ENCODE assay signal across 17 cellular contexts in the genomic region with DNA sequence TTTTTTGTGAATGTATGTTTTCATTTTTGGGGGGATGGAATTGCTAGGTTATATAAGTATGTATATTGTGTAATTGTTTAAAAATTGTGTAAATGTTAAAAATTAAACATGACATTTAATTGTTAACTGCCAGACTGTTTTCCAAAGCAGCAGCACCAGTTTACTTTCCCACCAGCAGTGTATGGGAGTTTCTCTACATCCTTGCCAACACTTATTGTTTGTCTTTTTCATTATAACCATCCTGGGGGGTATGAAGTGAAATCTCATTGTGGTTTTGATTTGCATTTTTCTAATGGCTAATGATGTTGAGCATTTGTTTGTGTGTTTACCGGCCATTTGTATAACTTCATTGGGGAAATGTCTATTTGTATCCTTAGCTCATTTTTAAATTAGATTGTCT. TPM values are rescaled to one million over a fixed set of nuclear protein-coding genes. Genes with fewer than 3 reads are reported as not detected.
DNase-seq lines count a peak whose midpoint lies in the region; ATAC-seq and TF ChIP-seq lines count a peak whose summit lies in the region.
"Had no signal": no experiment of that assay in that cellular context is flagged by ENCODE, and none has a peak within 500 bp of the region (broad histone marks: within the 10 kb centered on the region; RNA-seq: fewer than 3 reads in every experiment).

No MANE protein-coding gene starts in this region.

- H3K36me3 ChIP-seq in right lobe of liver: no peaks in the 10 kb centered on the region

- H3K9me3 ChIP-seq in right lobe of liver: no peaks in the 10 kb centered on the region
- H3K9me3 ChIP-seq: Caco-2 had no signal

- no peak overlapping the region for H3K4me3 Mint-ChIP-seq in activated CD8-positive, alpha-beta T cell treated with anti-CD3 and anti-CD28 coated beads for 36 hours
- H3K4me3 Mint-ChIP-seq: CD4-positive, alpha-beta T cell had no signal

- no peak for TF ChIP-seq POLR2A in right lobe of liver (IDR thresholded peaks at IDR 0.05)

- H3K4me1 ChIP-seq in right lobe of liver: peaks cover 0 to 24% (median 0%) of the 10 kb centered on the region in 4 donors
- H3K4me1 ChIP-seq: Caco-2 had no signal

- no peak for TF ChIP-seq CTCF in fibroblast of mammary gland (conservative IDR thresholded peaks at IDR 0.05; ENCODE audit: control insufficient read depth, insufficient read depth, low read depth, low read length)
- no peak for TF ChIP-seq CTCF in right lobe of liver (IDR thresholded peaks at IDR 0.05)
- TF ChIP-seq CTCF in activated CD8-positive, alpha-beta T cell treated with anti-CD3 and anti-CD28 coated beads for 36 hours (IDR thresholded peaks at IDR 0.05): no peak

- no peaks in the 10 kb centered on the region for H3K9me3 Mint-ChIP-seq in activated CD8-positive, alpha-beta T cell treated with anti-CD3 and anti-CD28 coated beads for 36 hours
- H3K9me3 Mint-ChIP-seq: CD4-positive, alpha-beta T cell had no signal

- no peaks in the 10 kb centered on the region for H3K36me3 Mint-ChIP-seq in activated CD8-positive, alpha-beta T cell treated with anti-CD3 and anti-CD28 coated beads for 36 hours (ENCODE audit: low read depth)

- ATAC-seq in right lobe of liver (peak in 3 of 4 donors; percentile 21 to 54 (median 43)), HG03460 (IDR thresholded peaks at IDR 0.05; ENCODE audit: unreplicated experiment) (no peak)
- no peak for ATAC-seq in activated CD8-positive, alpha-beta T cell treated with anti-CD3 and anti-CD28 coated beads for 36 hours
- ATAC-seq: HCT116 had no signal

- intact Hi-C loops in right lobe of liver (cut with DNase I): no loop called here
- intact Hi-C loops in activated CD8-positive, alpha-beta T cell treated with anti-CD3 and anti-CD28 coated beads for 36 hours (cut with micrococcal nuclease): no loop called here

- H3K27ac Mint-ChIP-seq in activated CD8-positive, alpha-beta T cell treated with anti-CD3 and anti-CD28 coated beads for 36 hours: no peak overlapping the region
- H3K27ac Mint-ChIP-seq: CD4-positive, alpha-beta T cell had no signal

- peaks cover 3% of the 10 kb centered on the region for H3K4me1 Mint-ChIP-seq in activated CD8-positive, alpha-beta T cell treated with anti-CD3 and anti-CD28 coated beads for 36 hours (ENCODE audit: low read depth)

- CTCF ChIA-PET in activated CD8-positive, alpha-beta T cell treated with anti-CD3 and anti-CD28 coated beads for 36 hours (lab: Charles Lee): interaction anchor here (1.0 kb wide), 1 partner anchor 28 kb away, joined by 4 read pairs; no protein-coding TSS in a partner anchor

- H3K4me3 ChIP-seq in fibroblast of mammary gland (ENCODE audit: control insufficient read depth, low read depth, low read length): no peak overlapping the region
- H3K4me3 ChIP-seq in right lobe of liver: no peak overlapping the region

- DNase-seq in Caki2 (ENCODE audit: low read depth): peak; percentile 21
- peak; percentile 13 for DNase-seq in fibroblast of mammary gland (ENCODE audit: low read depth)
- no peak for DNase-seq in right lobe of liver
- DNase-seq in activated CD4-positive, CD25-positive, alpha-beta regulatory T cell treated with anti-CD3 and anti-CD28 coated beads, Interleukin-2, amount 50 U/mL, for 72 hours: no peak
- no peak for DNase-seq in activated CD8-positive, alpha-beta T cell treated with anti-CD3 and anti-CD28 coated beads for 36 hours
- DNase-seq: ACHN; AML-193; Caco-2; CD4-positive, alpha-beta T cell; DMS153; DMS79; GF-D8; GOT3; H7 had no signal

- no peaks in the 10 kb centered on the region for H3K27me3 ChIP-seq in right lobe of liver

- in situ Hi-C loops in Caki2 (cut with HindIII; ENCODE audit: low pct_unique_long_range_greater_than_20kb, low sequenced_read_pairs): no loop called here

- WGBS in right lobe of liver (ENCODE audit: insufficient coverage, low coverage, low lambda C conversion rate, missing lambda C conversion rate): 92% methylated on average over 1 of the region's 1 CpG

- no peak overlapping the region for H3K27ac ChIP-seq in right lobe of liver
- H3K27ac ChIP-seq: C4-2B had no signal

- POLR2A ChIA-PET in activated CD8-positive, alpha-beta T cell treated with anti-CD3 and anti-CD28 coated beads for 36 hours (lab: Charles Lee): no interaction called here

- no peaks in the 10 kb centered on the region for H3K27me3 Mint-ChIP-seq in activated CD8-positive, alpha-beta T cell treated with anti-CD3 and anti-CD28 coated beads for 36 hours
- H3K27me3 Mint-ChIP-seq: CD4-positive, alpha-beta T cell had no signal

RNA-seq across cellular contexts. Expression of a gene that starts 31.7 kb away (rescaled TPM):
- total RNA-seq in Caki2 (2014; rRNA removed; shearing (Covaris generic); ENCODE audit: low replicate concordance): 141 and 193 TPM in 2 replicates
- total RNA-seq in right lobe of liver: 10 to 100 TPM; 21.0 to 44.8 (median 31.1) TPM
- 10 to 100 TPM; 87.9 to 92.0 TPM for total RNA-seq in activated CD8-positive, alpha-beta T cell treated with anti-CD3 and anti-CD28 coated beads for 36 hours

Comparison
In these comparisons a context has a peak if more than half of its experiments do, and no peak if none do; other contexts are left out.
1. DNase-seq: peak in Caki2 (single experiment) and fibroblast of mammary gland (single experiment); none in right lobe of liver (0 of 3), activated CD4-positive, CD25-positive, alpha-beta regulatory T cell treated with anti-CD3 and anti-CD28 coated beads, Interleukin-2, amount 50 U/mL, for 72 hours (single experiment) and activated CD8-positive, alpha-beta T cell treated with anti-CD3 and anti-CD28 coated beads for 36 hours (single experiment).
2. ATAC-seq: peak in right lobe of liver (3 of 4); none in HG03460 (single experiment) and activated CD8-positive, alpha-beta T cell treated with anti-CD3 and anti-CD28 coated beads for 36 hours (single experiment).